ENCODE assay signal across 26 cellular contexts in the genomic region with DNA sequence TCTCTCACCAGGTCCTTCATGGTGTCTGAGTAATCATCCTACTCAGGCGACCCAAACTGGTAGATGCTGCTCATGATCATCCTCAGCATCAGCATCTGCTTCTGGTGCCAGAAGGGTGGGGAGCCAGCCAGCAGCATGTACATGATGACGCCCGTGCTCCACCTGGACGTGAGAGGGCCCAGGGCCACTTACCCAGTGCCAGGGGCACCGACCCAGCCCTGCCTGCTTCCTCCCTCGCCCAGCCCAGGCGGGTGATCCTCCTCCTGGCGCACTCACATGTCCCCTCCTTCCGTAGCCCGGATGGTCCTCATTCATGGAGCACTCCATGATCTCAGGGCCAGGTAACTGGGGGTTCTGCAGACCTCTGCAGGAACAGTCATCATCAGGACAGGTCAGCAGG.
"Had no signal": no experiment of that assay in that cellular context is flagged by ENCODE, and none has a peak within 500 bp of the region (broad histone marks: within the 10 kb centered on the region; RNA-seq: fewer than 3 reads in every experiment).

No MANE protein-coding gene starts in this region.

- DNase-seq: colonic mucosa; cortex of kidney; effector CD8-positive, alpha-beta T cell; effector memory CD8-positive, alpha-beta T cell; endodermal cell; erythroblast; esophagus squamous epithelium; foreskin fibroblast; foreskin melanocyte; gastrocnemius medialis; glutamatergic neuron; head of caudate nucleus; heart right ventricle; hippocampal formation; immature natural killer cell; left cardiac atrium; left ventricle myocardium inferior; mammary epithelial cell; mesendoderm; midbrain; naive thymus-derived CD4-positive, alpha-beta T cell; natural killer cell had no signal

- H3K9me3 Mint-ChIP-seq: effector memory CD8-positive, alpha-beta T cell had no signal

- H3K4me3 Mint-ChIP-seq: dendritic cell treated with granulocyte-macrophage colony-stimulating factor and Interleukin-4, amounts not matched to agents 40 ng/mL and 50 ng/mL, for 4 days; effector memory CD8-positive, alpha-beta T cell; endodermal cell; immature natural killer cell; memory B cell; naive thymus-derived CD4-positive, alpha-beta T cell; natural killer cell had no signal

- ATAC-seq: effector memory CD8-positive, alpha-beta T cell; esophagus mucosa; gastrocnemius medialis; heart right ventricle; left cardiac atrium; left lobe of liver; naive thymus-derived CD4-positive, alpha-beta T cell; natural killer cell had no signal

- H3K27ac Mint-ChIP-seq: dendritic cell treated with granulocyte-macrophage colony-stimulating factor and Interleukin-4, amounts not matched to agents 40 ng/mL and 50 ng/mL, for 4 days; effector memory CD8-positive, alpha-beta T cell; endodermal cell; immature natural killer cell; memory B cell; naive thymus-derived CD4-positive, alpha-beta T cell; natural killer cell had no signal

- H3K4me1 Mint-ChIP-seq: endodermal cell; immature natural killer cell; memory B cell; naive thymus-derived CD4-positive, alpha-beta T cell; natural killer cell had no signal

- H3K36me3 Mint-ChIP-seq: immature natural killer cell; memory B cell; naive thymus-derived CD4-positive, alpha-beta T cell; natural killer cell had no signal

- H3K27me3 Mint-ChIP-seq: dendritic cell treated with granulocyte-macrophage colony-stimulating factor and Interleukin-4, amounts not matched to agents 40 ng/mL and 50 ng/mL, for 4 days; effector memory CD8-positive, alpha-beta T cell; memory B cell; naive thymus-derived CD4-positive, alpha-beta T cell had no signal
